Comparison of ENCODE assay signal across 1 cellular context in the genomic region with DNA sequence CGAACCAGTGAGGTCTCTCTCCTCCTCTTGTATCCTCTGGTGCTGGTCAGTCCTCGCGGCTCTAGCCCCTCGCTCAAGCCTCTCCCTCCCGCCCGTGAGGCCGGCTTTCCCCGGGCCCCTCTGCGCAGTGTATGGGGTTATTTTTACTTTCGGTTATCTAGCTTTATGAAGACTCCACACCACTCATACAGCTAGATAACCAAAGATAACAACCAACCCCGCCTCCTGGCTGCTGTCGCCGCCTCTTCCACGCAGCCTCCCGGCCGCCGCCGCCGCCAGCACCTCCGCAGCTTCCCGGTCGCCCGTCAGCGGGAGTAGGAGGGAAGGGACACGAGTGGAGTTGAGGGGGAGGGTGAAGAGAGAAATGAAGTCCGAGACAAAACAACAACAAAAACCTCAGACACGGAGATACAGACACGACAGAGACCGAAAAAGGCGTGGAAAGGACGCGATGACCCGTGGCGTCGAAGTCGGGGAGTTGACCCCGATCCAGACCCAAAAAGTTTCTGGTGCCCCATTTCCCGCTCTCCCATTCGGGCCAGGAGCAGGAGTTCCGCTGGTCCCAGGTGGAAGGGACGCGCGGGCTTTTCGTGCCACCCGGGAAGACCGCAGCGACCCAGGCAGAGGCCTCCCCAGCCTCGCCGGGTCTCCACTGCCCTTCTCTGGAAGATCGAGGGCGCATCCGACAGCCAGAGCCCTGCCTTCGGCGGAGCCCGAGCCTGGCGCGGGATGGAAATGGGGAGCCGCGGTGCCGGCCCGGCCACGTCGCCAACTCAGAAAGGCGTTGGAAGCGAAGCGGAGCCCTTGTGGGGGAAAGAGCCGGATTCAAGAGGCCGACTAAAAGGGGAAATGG.
TF ChIP-seq lines count a peak whose summit lies in the region.

No MANE protein-coding gene starts in this region.

TF ChIP-seq in HCT116, 20 proteins besides CTCF, POLR2A, EP300 and RAD21 (continued from another document):
- TF ChIP-seq ZBTB33 (IDR thresholded peaks at IDR 0.05; ENCODE audit: extremely low read depth, insufficient replicate concordance, low read length): no peak
- no peak for TF ChIP-seq YY1 (IDR thresholded peaks at IDR 0.05; ENCODE audit: extremely low read depth, insufficient replicate concordance, low read depth, low read length)
- TF ChIP-seq, protein P1, sequence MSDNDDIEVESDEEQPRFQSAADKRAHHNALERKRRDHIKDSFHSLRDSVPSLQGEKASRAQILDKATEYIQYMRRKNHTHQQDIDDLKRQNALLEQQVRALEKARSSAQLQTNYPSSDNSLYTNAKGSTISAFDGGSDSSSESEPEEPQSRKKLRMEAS (IDR thresholded peaks at IDR 0.05): no peak
- TF ChIP-seq ATF3 (IDR thresholded peaks at IDR 0.05): no peak
- no peak for TF ChIP-seq ZFX (IDR thresholded peaks at IDR 0.05)
TF ChIP-seq in HCT116: peak in this region for 0.
